Comparison of ENCODE assay signal across 8 cellular contexts in genomic region chr2:31318360-31319336, GRCh38.
DNase-seq lines count a peak whose midpoint lies in the region; ATAC-seq, FAIRE-seq and TF ChIP-seq lines count a peak whose summit lies in the region.

No MANE protein-coding gene starts in this region.

- H3K4me1 ChIP-seq in GM12878 (ENCODE audit: control insufficient read depth, insufficient read depth, low read length) (peaks cover 18% of the 10 kb centered on the region), thyroid gland (peaks cover 0 to 3% of the 10 kb centered on the region in 2 donors)

- no peak overlapping the region for H3K9ac ChIP-seq in GM12878 (ENCODE audit: control insufficient read depth, insufficient read depth, low read length)

- in situ Hi-C loops in GM13977 (cut with MboI; ENCODE audit: low pct_unique_long_range_greater_than_20kb, low sequenced_read_pairs, unreplicated experiment) (no loop called here), GM12878 (cut with MboI) (no loop called here)

- BruUV-seq in GM12878 (replicated peaks; lab: Mats Ljungman, UMichigan): no TSS peak

- no peaks in the 10 kb centered on the region; a peak in 1 of 4 replicates for H3K27me3 ChIP-seq in GM12878 (replicated peaks in 1 of 2; ENCODE audit: control insufficient read depth in 2 of 2, insufficient read depth in 2 of 2, low read length in 1 of 2)
- H3K27me3 ChIP-seq in thyroid gland: no peaks in the 10 kb centered on the region

- TF ChIP-seq CTCF in GM13977 (IDR thresholded peaks at IDR 0.05; ENCODE audit: extremely low read depth, insufficient read depth, missing control alignments) (no peak), GM12878 (IDR thresholded peaks at IDR 0.05 in 2 of 3, conservative IDR thresholded peaks at IDR 0.05 in 1 of 3; ENCODE audit: control insufficient read depth in 2 of 3, extremely low read depth in 1 of 3, insufficient read depth in 1 of 3, low read depth in 3 of 3, low read length in 3 of 3) (no peak), thyroid gland (IDR thresholded peaks at IDR 0.05) (no peak), RWPE1 (conservative IDR thresholded peaks at IDR 0.05; ENCODE audit: low read depth) (no peak)

- H3K4me2 ChIP-seq in GM12878 (ENCODE audit: control insufficient read depth, insufficient read depth): peak overlapping the region; percentile 35; the same call in 1 of the 2 replicates

- no peaks in the 10 kb centered on the region for H4K20me1 ChIP-seq in GM12878 (ENCODE audit: control insufficient read depth, insufficient read depth)

- no peak for FAIRE-seq in GM12878 (lab: Jason Lieb, UNC)

- SMC1A ChIA-PET in GM12878 (lab: Charles Lee; ENCODE audit: uncharacterized antibody, unreplicated experiment): interaction anchor here (0.6 to 3.4 kb wide), 11 partner anchors 11 to 607 kb away, joined by 3 to 14 read pairs (median 3); no protein-coding TSS in a partner anchor

- H3K36me3 ChIP-seq in GM12878 (ENCODE audit: control insufficient read depth in 2 of 2, insufficient read depth in 2 of 2, low read length in 1 of 2) (no peaks in the 10 kb centered on the region), thyroid gland (no peaks in the 10 kb centered on the region)

- H3K4me3 ChIP-seq in GM12878: no peak overlapping the region
- H3K4me3 ChIP-seq in thyroid gland (replicated peaks in 1 of 3): no peak overlapping the region

- H2AFZ ChIP-seq in GM12878 (ENCODE audit: control insufficient read depth, low read depth, low read length): no peak overlapping the region

- no peak for TF ChIP-seq EP300 in GM12878 (IDR thresholded peaks at IDR 0.05; ENCODE audit: borderline replicate concordance in 1 of 2, control insufficient read depth in 1 of 2, low read depth in 2 of 2, low read length in 2 of 2)

- intact Hi-C loops in GM12878 (cut with micrococcal nuclease; ENCODE audit: unreplicated experiment) (loop anchor here (2.0 kb wide), 1 partner anchor 62 kb away; no protein-coding TSS in a partner anchor), thyroid gland (cut with DNase I) (no loop called here)

- peak; percentile 74 for ATAC-seq in HG02759 (IDR thresholded peaks at IDR 0.05; ENCODE audit: unreplicated experiment)
- ATAC-seq in GM12878: peak; percentile 92

- RAD21 ChIA-PET in GM12878 (lab: Charles Lee; ENCODE audit: unreplicated experiment): interaction anchor here (0.7 to 5.8 kb wide), 9 partner anchors 14 to 609 kb away, joined by 3 to 28 read pairs (median 3); no protein-coding TSS in a partner anchor

- CTCF ChIA-PET in GM12878 (lab: Yijun Ruan, JAX) (interaction anchor here (0.8 to 4.5 kb wide), 3 partner anchors 15 to 81 kb away, joined by 3 to 26 read pairs (median 7); no protein-coding TSS in a partner anchor), RWPE1 (lab: Yijun Ruan, JAX) (interaction anchor here (1.3 kb wide), 1 partner anchor 15 kb away, joined by 5 read pairs; no protein-coding TSS in a partner anchor)

- no peaks in the 10 kb centered on the region for H3K79me2 ChIP-seq in GM12878 (ENCODE audit: control insufficient read depth, insufficient read depth, low read length)

- H3K27ac ChIP-seq in GM12878 (ENCODE audit: control insufficient read depth, insufficient read depth): no peak overlapping the region
- peak overlapping the region in 1 of 3 donors; percentile 24 for H3K27ac ChIP-seq in thyroid gland
- H3K27ac ChIP-seq in RWPE1: no peak overlapping the region

- TF ChIP-seq RAD21 in GM12878 (IDR thresholded peaks at IDR 0.05; ENCODE audit: insufficient read depth, low read depth, low read length): no peak

- H3K9me3 ChIP-seq in GM12878 (replicated peaks; ENCODE audit: control insufficient read depth, insufficient read depth, low read length) (no peaks in the 10 kb centered on the region), thyroid gland (no peaks in the 10 kb centered on the region)

- 16% methylated on average over 11 of the region's 11 CpGs for WGBS in GM12878 (ENCODE audit: insufficient coverage, insufficient replicate concordance, low lambda C conversion rate, missing lambda C conversion rate)
- 84 to 85% methylated on average over 11 of the region's 11 CpGs for WGBS in thyroid gland, 2 donors

- peak; percentile 30 for DNase-seq in GM13977 (ENCODE audit: low spot score)
- peak; percentile 39 for DNase-seq in SIG-M5 (lab: John Stamatoyannopoulos, UW)
- peak; percentile 30 for DNase-seq in GM12878 (ENCODE audit: low read depth, low spot score)
- peak; percentile 36 for DNase-seq in renal cortical epithelial cell (ENCODE audit: low read depth)
- no peak for DNase-seq in LoVo (ENCODE audit: low spot score)
- DNase-seq in thyroid gland: no peak
- DNase-seq in RWPE1 (ENCODE audit: low spot score): no peak

- TF ChIP-seq POLR2A in GM12878 (IDR thresholded peaks at IDR 0.05; ENCODE audit: low read depth, low read length) (no peak), thyroid gland (IDR thresholded peaks at IDR 0.05) (no peak)

- POLR2A ChIA-PET in GM12878 (lab: Charles Lee): interaction anchor here (0.6 kb wide), 2 partner anchors 626 to 1178 kb away, joined by 3 read pairs; no protein-coding TSS in a partner anchor
- POLR2A ChIA-PET in RWPE1 (lab: Yijun Ruan, JAX; ENCODE audit: low non-redundant PET): no interaction called here

TF ChIP-seq in GM12878, 131 proteins besides CTCF, POLR2A, EP300 and RAD21 (continues in another document):
- TF ChIP-seq MLLT1 (IDR thresholded peaks at IDR 0.05) (peak; percentile 56), REST (IDR thresholded peaks at IDR 0.05; ENCODE audit: low read depth, low read length) (no peak), MEF2A (IDR thresholded peaks at IDR 0.05; ENCODE audit: insufficient read depth, low read depth, low read length) (no peak), ZBTB11 (CRISPR knock-in tag; IDR thresholded peaks at IDR 0.05) (no peak)

Comparison
In these comparisons a context has a peak if more than half of its experiments do, and no peak if none do; other contexts are left out.
1. DNase-seq: peak in GM13977 (single experiment), SIG-M5 (single experiment), GM12878 (single experiment) and renal cortical epithelial cell (single experiment); none in LoVo (single experiment), thyroid gland (0 of 2) and RWPE1 (single experiment).